Comparison of ENCODE assay signal across 8 cellular contexts in the genomic region with DNA sequence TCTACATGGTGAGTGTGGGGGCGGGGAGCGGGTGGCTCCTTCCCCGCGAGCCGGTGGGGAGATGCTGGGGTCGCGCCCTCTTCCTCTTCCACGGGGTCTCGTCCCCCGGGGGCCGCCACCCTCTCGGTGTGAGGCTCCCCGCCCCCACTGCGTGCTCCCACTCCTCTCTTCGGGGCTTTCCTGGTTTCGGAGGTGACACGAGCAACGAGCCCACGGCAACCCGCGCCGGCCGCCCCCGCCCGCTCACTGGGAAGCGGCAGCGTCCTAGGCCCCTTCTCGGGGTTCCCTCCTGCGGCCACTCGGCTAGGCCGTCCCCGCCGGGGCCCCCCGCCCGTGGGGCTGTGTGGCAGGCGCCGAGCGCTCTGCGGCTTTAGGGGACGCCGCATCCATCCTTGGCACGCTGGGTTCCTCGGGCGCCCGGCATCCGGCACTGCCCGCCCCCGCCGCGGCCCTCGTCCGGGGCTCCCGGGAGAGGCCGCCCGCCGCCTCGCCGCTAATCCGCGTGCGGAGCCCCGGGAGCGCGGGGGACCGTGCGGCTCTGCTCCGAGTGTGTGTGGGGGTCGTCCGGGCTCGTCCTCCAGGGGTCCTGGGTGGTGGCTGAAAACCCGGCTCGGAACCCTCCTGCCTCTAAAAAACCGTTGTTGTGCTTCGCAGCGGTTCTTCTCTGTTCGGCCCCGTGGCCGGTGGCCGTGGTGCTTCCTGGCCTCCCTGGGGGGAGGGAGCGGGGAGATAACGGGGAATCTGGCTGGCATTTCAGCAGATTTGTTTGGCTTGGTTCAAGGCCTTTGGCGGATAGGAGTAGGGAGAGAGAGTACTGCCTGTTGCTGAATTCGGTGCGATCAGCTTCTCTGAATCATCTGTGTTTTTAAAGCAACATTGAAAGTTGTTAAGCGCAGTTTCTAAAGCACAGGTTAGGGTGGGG. TPM values are rescaled to one million over a fixed set of nuclear protein-coding genes. Genes with fewer than 3 reads are reported as not detected.
DNase-seq lines count a peak whose midpoint lies in the region; ATAC-seq, FAIRE-seq and TF ChIP-seq lines count a peak whose summit lies in the region.

No MANE protein-coding gene starts in this region.

- ATAC-seq in activated CD4-positive, alpha-beta T cell treated with anti-CD3 and anti-CD28 coated beads for 36 hours = peak; percentile 16

- H3K4me3 ChIP-seq in GM12864 (ENCODE audit: low read depth, low read length) (peak overlapping the region; percentile 97), H7 (ENCODE audit: insufficient read depth, low read depth, low read length) (peak overlapping the region; percentile 91), kidney (ENCODE audit: low read length in 2 of 2) (peak overlapping the region; percentile 81 to 93)

- H3K4me1 ChIP-seq in kidney (ENCODE audit: control insufficient read depth in 1 of 2, insufficient read depth in 1 of 2, low read depth in 1 of 2, low read length in 2 of 2) = peaks cover 20 to 23% of the 10 kb centered on the region in 2 donors

- no peak for FAIRE-seq in kidney (lab: Jason Lieb, UNC)

- peaks cover 73% of the 10 kb centered on the region for H3K4me1 Mint-ChIP-seq in activated CD4-positive, alpha-beta T cell treated with anti-CD3 and anti-CD28 coated beads for 36 hours

- POLR2A ChIA-PET in activated CD4-positive, alpha-beta T cell treated with anti-CD3 and anti-CD28 coated beads for 36 hours (lab: Charles Lee) = interaction anchor here (1.0 to 4.3 kb wide), 3 partner anchors 21 to 99 kb away, joined by 3 to 44 read pairs (median 4); partner anchors contain the start of gene MAP3K9

- H3K27ac Mint-ChIP-seq in activated CD4-positive, alpha-beta T cell treated with anti-CD3 and anti-CD28 coated beads for 36 hours = peak overlapping the region; percentile 92

- peak overlapping the region; percentile 74 to 95 for H3K9ac ChIP-seq in kidney (ENCODE audit: low read length in 2 of 2)

- H3K27ac ChIP-seq in cingulate gyrus (ENCODE audit: low read depth, low read length) (peak overlapping the region; percentile 79), kidney (ENCODE audit: low read depth in 2 of 2, low read length in 2 of 2) (peak overlapping the region; percentile 83 to 94)

- no peak for DNase-seq in GM12864 (ENCODE audit: low read depth)
- DNase-seq in H7 = peak; percentile 84
- DNase-seq in LoVo (ENCODE audit: low spot score) = peak; percentile 11
- DNase-seq in activated CD4-positive, alpha-beta T cell treated with anti-CD3 and anti-CD28 coated beads for 36 hours = peak; percentile 77
- DNase-seq in kidney = peak; percentile 87
- peak; percentile 22 to 42 for DNase-seq in stimulated activated CD4-positive, alpha-beta T cell treated with anti-CD3 and anti-CD28 coated beads, Interleukin-15, amount 100 ng/mL, for 1 hour (ENCODE audit: low read depth in 1 of 2, low spot score in 1 of 2)
- no peak for DNase-seq in GF-D8 (lab: John Stamatoyannopoulos, UW)

- H3K4me3 Mint-ChIP-seq in activated CD4-positive, alpha-beta T cell treated with anti-CD3 and anti-CD28 coated beads for 36 hours = peak overlapping the region; percentile 96

- no peaks in the 10 kb centered on the region for H3K27me3 Mint-ChIP-seq in activated CD4-positive, alpha-beta T cell treated with anti-CD3 and anti-CD28 coated beads for 36 hours

- CTCF ChIA-PET in activated CD4-positive, alpha-beta T cell treated with anti-CD3 and anti-CD28 coated beads for 36 hours (lab: Charles Lee) = interaction anchor here (0.6 to 14.4 kb wide), 14 partner anchors 12 to 1581 kb away, joined by 3 to 173 read pairs (median 6); partner anchors contain the start of gene MAP3K9

- no peaks in the 10 kb centered on the region for H3K36me3 ChIP-seq in H7 (replicated peaks; ENCODE audit: control insufficient read depth, insufficient read depth, low read length)
- no peaks in the 10 kb centered on the region for H3K36me3 ChIP-seq in kidney (ENCODE audit: control insufficient read depth in 1 of 2, insufficient read depth in 2 of 2, low read length in 2 of 2)

- no peaks in the 10 kb centered on the region for H3K9me3 Mint-ChIP-seq in activated CD4-positive, alpha-beta T cell treated with anti-CD3 and anti-CD28 coated beads for 36 hours (ENCODE audit: low read depth)

- no peak for TF ChIP-seq CTCF in GM12864 (IDR thresholded peaks at IDR 0.05; ENCODE audit: low read depth, low read length, missing control alignments)
- no peak for TF ChIP-seq CTCF in kidney (IDR thresholded peaks at IDR 0.05; ENCODE audit: borderline replicate concordance, extremely low read depth, insufficient read depth)

- H3K9me3 ChIP-seq in kidney (ENCODE audit: control insufficient read depth in 1 of 2, low read length in 2 of 2) = no peaks in the 10 kb centered on the region

- H3K36me3 Mint-ChIP-seq in activated CD4-positive, alpha-beta T cell treated with anti-CD3 and anti-CD28 coated beads for 36 hours (ENCODE audit: low read depth) = peaks cover 18% of the 10 kb centered on the region

- H3K27me3 ChIP-seq in H7 (ENCODE audit: control insufficient read depth, insufficient read depth, low read length) = no peaks in the 10 kb centered on the region

- intact Hi-C loops in activated CD4-positive, alpha-beta T cell treated with anti-CD3 and anti-CD28 coated beads for 36 hours (cut with DNase I, micrococcal nuclease) = loop anchor here (1.0 to 10.0 kb wide), 13 partner anchors 12 to 1283 kb away; partner anchors contain the start of genes MAP3K9 (in 1 of the 2), MED6 (in 1 of the 2), SIPA1L1 (in 1 of the 2) and SRSF5 (in 1 of the 2)
- intact Hi-C loops in kidney (cut with DNase I) = no loop called here

RNA-seq across cellular contexts. Expression of gene PCNX1, which starts 1.0 kb away (rescaled TPM):
- total RNA-seq in H7 (2014; rRNA removed; shearing (Covaris generic)) = 29.1 and 39.6 TPM in 2 replicates
- total RNA-seq in activated CD4-positive, alpha-beta T cell treated with anti-CD3 and anti-CD28 coated beads for 36 hours = 10 to 100 TPM; 38.4 to 57.9 TPM
- 55.2 TPM for total RNA-seq in kidney
- 16.2 TPM for polyA plus RNA-seq in kidney (ENCODE audit: insufficient read depth, low read depth, low replicate concordance)

Comparison
In these comparisons a context has a peak if more than half of its experiments do, and no peak if none do; other contexts are left out.
1. DNase-seq: peak in H7 (single experiment), LoVo (single experiment), activated CD4-positive, alpha-beta T cell treated with anti-CD3 and anti-CD28 coated beads for 36 hours (single experiment), kidney (single experiment) and stimulated activated CD4-positive, alpha-beta T cell treated with anti-CD3 and anti-CD28 coated beads, Interleukin-15, amount 100 ng/mL, for 1 hour (2 of 2); none in GM12864 (single experiment) and GF-D8 (single experiment).
2. Peak in every context shown above with its lines, with median percentiles within 50 percentile points of each other: H3K4me3 ChIP-seq.